In the genomic region with DNA sequence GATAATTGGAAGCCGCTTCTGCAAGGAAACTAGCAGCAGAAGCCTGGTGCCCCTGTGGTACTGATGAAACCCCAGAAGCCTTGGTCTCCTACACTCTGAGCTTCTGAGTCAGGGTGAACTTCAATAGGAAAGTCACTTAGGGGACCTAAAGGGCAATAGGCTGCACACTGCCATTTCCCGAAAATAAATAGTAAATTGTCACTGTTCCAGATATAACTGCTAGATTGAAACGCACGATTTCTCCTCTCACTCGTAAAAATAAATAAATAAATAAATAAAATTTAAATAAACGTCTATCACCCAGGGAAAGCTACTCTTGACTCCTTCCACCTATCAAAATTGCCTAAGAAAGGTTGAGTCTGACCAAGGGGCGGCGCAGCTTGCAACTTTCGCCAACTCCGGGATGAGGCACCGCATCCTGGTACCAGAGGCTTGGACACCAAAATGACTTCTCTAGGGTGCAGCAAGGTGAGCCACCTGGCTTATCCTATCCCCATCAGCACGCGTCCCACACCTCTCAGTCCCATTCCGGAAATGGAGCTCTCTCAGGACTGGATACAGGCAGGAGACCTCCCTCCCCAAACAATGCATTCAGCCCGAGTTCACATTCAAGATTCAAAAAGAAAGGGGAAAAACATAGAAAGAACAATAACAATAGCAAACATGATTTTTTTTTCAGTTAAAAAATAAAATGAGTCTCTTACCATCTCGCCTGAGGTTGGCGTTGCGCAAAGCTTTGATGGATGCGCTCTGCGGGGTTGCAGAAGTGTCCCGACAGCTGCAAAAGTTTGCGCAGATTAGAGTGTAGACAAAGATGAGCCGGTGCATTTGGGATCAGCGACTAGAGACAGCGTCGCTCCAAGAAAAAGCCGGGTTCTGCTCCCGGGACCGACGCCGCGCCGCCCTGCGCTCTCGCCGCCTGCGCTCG, we compare ENCODE assay signal across 9 cellular contexts. TPM values are rescaled to one million over a fixed set of nuclear protein-coding genes. Genes with fewer than 3 reads are reported as not detected.
DNase-seq lines count a peak whose midpoint lies in the region; ATAC-seq and TF ChIP-seq lines count a peak whose summit lies in the region.
"Had no signal": no experiment of that assay in that cellular context is flagged by ENCODE, and none has a peak within 500 bp of the region (broad histone marks: within the 10 kb centered on the region; RNA-seq: fewer than 3 reads in every experiment).

No MANE protein-coding gene starts in this region.

- peak overlapping the region; percentile 68 for H3K4me3 ChIP-seq in GM06990 (replicated peaks; ENCODE audit: low read depth, low read length)
- no peak overlapping the region for H3K4me3 ChIP-seq in effector memory CD4-positive, alpha-beta T cell (ENCODE audit: insufficient read depth, low read depth, low read length, poor library complexity, severe bottlenecking)

- no peak for TF ChIP-seq CTCF in GM06990 (IDR thresholded peaks at IDR 0.05; ENCODE audit: insufficient read depth, low read length, poor library complexity, severe bottlenecking)

- peaks cover 25% of the 10 kb centered on the region for H3K27me3 Mint-ChIP-seq in activated T-helper 1 cell treated with anti-CD3 and anti-CD28 coated beads, Interleukin-12 subunit alpha, Interleukin-12 subunit beta, Interleukin-2, Interleukin-4 antibody, amounts not matched to agents 30 ng/mL and 10 ng/mL and 1 ng/mL, durations not matched to agents 14 hours and 24 hours and 36 hours (ENCODE audit: insufficient read depth)

- no peak overlapping the region for H3K27ac ChIP-seq in effector memory CD4-positive, alpha-beta T cell (ENCODE audit: insufficient read depth, low read length, poor library complexity, severe bottlenecking)
- H3K27ac ChIP-seq: VCaP had no signal

- H3K9me3 Mint-ChIP-seq in activated T-helper 1 cell treated with anti-CD3 and anti-CD28 coated beads, Interleukin-12 subunit alpha, Interleukin-12 subunit beta, Interleukin-2, Interleukin-4 antibody, amounts not matched to agents 30 ng/mL and 10 ng/mL and 1 ng/mL, durations not matched to agents 14 hours and 24 hours and 36 hours, result no peaks in the 10 kb centered on the region

- intact Hi-C loops in activated T-helper 1 cell treated with anti-CD3 and anti-CD28 coated beads, Interleukin-12 subunit alpha, Interleukin-12 subunit beta, Interleukin-2, Interleukin-4 antibody, amounts not matched to agents 30 ng/mL and 10 ng/mL and 1 ng/mL, durations not matched to agents 14 hours and 24 hours and 36 hours (cut with micrococcal nuclease), result no loop called here
- intact Hi-C loops in left ventricle myocardium superior (cut with micrococcal nuclease), result no loop called here

- ATAC-seq in HG02885 (IDR thresholded peaks at IDR 0.05; ENCODE audit: poor library complexity, unreplicated experiment), result peak; percentile 8
- ATAC-seq in left ventricle myocardium superior, result peak; percentile 73

- peaks cover 1% of the 10 kb centered on the region for H3K27me3 ChIP-seq in GM06990 (replicated peaks; ENCODE audit: control insufficient read depth, insufficient read depth, low read length)
- H3K27me3 ChIP-seq in effector memory CD4-positive, alpha-beta T cell (replicated peaks; ENCODE audit: control insufficient read depth, insufficient read depth, low read length, poor library complexity, severe bottlenecking), result no peaks in the 10 kb centered on the region

- no peak overlapping the region for H3K27ac Mint-ChIP-seq in activated T-helper 1 cell treated with anti-CD3 and anti-CD28 coated beads, Interleukin-12 subunit alpha, Interleukin-12 subunit beta, Interleukin-2, Interleukin-4 antibody, amounts not matched to agents 30 ng/mL and 10 ng/mL and 1 ng/mL, durations not matched to agents 14 hours and 24 hours and 36 hours

- DNase-seq in GM06990 (ENCODE audit: extremely low read depth, insufficient read length) (no peak), left ventricle myocardium superior (peak; percentile 56), renal cortical epithelial cell (ENCODE audit: low read depth) (peak; percentile 13), amniotic stem cell (lab: John Stamatoyannopoulos, UW) (no peak), HuH-7 (ENCODE audit: low spot score) (no peak)
- no peak for DNase-seq in activated T-helper 1 cell treated with anti-CD3 and anti-CD28 coated beads, Interleukin-12 subunit alpha, Interleukin-12 subunit beta, Interleukin-2, Interleukin-4 antibody, amounts not matched to agents 30 ng/mL and 10 ng/mL and 1 ng/mL, durations not matched to agents 14 hours and 24 hours and 36 hours (ENCODE audit: low spot score)
- no peak for DNase-seq in effector memory CD4-positive, alpha-beta T cell

- no peaks in the 10 kb centered on the region for H3K9me3 ChIP-seq in effector memory CD4-positive, alpha-beta T cell (ENCODE audit: control insufficient read depth, low read length)

- H3K4me3 Mint-ChIP-seq in activated T-helper 1 cell treated with anti-CD3 and anti-CD28 coated beads, Interleukin-12 subunit alpha, Interleukin-12 subunit beta, Interleukin-2, Interleukin-4 antibody, amounts not matched to agents 30 ng/mL and 10 ng/mL and 1 ng/mL, durations not matched to agents 14 hours and 24 hours and 36 hours, result peak overlapping the region; percentile 63

- no peaks in the 10 kb centered on the region for H3K36me3 Mint-ChIP-seq in activated T-helper 1 cell treated with anti-CD3 and anti-CD28 coated beads, Interleukin-12 subunit alpha, Interleukin-12 subunit beta, Interleukin-2, Interleukin-4 antibody, amounts not matched to agents 30 ng/mL and 10 ng/mL and 1 ng/mL, durations not matched to agents 14 hours and 24 hours and 36 hours (ENCODE audit: low read depth)

- H3K36me3 ChIP-seq in GM06990 (ENCODE audit: control insufficient read depth, insufficient read depth, low read length), result no peaks in the 10 kb centered on the region
- H3K36me3 ChIP-seq in effector memory CD4-positive, alpha-beta T cell (ENCODE audit: control insufficient read depth, insufficient read depth, low read length), result no peaks in the 10 kb centered on the region

- no peaks in the 10 kb centered on the region for H3K4me1 Mint-ChIP-seq in activated T-helper 1 cell treated with anti-CD3 and anti-CD28 coated beads, Interleukin-12 subunit alpha, Interleukin-12 subunit beta, Interleukin-2, Interleukin-4 antibody, amounts not matched to agents 30 ng/mL and 10 ng/mL and 1 ng/mL, durations not matched to agents 14 hours and 24 hours and 36 hours (ENCODE audit: low read depth)

- peaks cover 2% of the 10 kb centered on the region for H3K4me1 ChIP-seq in effector memory CD4-positive, alpha-beta T cell (ENCODE audit: control insufficient read depth, insufficient read depth, low read length, poor library complexity, severe bottlenecking)

RNA-seq across cellular contexts. Expression of gene PDGFD, which starts 0.6 kb away (rescaled TPM):
- not detected in 2 replicates for total RNA-seq in activated T-helper 1 cell treated with anti-CD3 and anti-CD28 coated beads, Interleukin-12 subunit alpha, Interleukin-12 subunit beta, Interleukin-2, Interleukin-4 antibody, amounts not matched to agents 30 ng/mL and 10 ng/mL and 1 ng/mL, durations not matched to agents 14 hours and 24 hours and 36 hours
- total RNA-seq in left ventricle myocardium superior (9.8 TPM), renal cortical epithelial cell (4.2 and 8.7 TPM in 2 replicates)

Comparison
In these comparisons a context has a peak if more than half of its experiments do, and no peak if none do; other contexts are left out.
1. DNase-seq: peak in left ventricle myocardium superior (single experiment) and renal cortical epithelial cell (single experiment); none in GM06990 (single experiment), activated T-helper 1 cell treated with anti-CD3 and anti-CD28 coated beads, Interleukin-12 subunit alpha, Interleukin-12 subunit beta, Interleukin-2, Interleukin-4 antibody, amounts not matched to agents 30 ng/mL and 10 ng/mL and 1 ng/mL, durations not matched to agents 14 hours and 24 hours and 36 hours (single experiment), amniotic stem cell (single experiment), effector memory CD4-positive, alpha-beta T cell (0 of 3) and HuH-7 (single experiment).